Comparison of ENCODE assay signal across 7 cellular contexts in genomic region chr19:2518856-2519255, GRCh38. TPM values are rescaled to one million over a fixed set of nuclear protein-coding genes. Genes with fewer than 3 reads are reported as not detected.
DNase-seq lines count a peak whose midpoint lies in the region; ATAC-seq, FAIRE-seq and TF ChIP-seq lines count a peak whose summit lies in the region.
"Not testable (repeated sequence)": the region's sequence is repeated elsewhere in the genome, so short reads cannot be mapped to it uniquely, and the experiment has no call there.

No MANE protein-coding gene starts in this region.

- ATAC-seq in HCT116, Panc1: not testable (repeated sequence)

- not testable (repeated sequence) for H3K27me3 ChIP-seq in BLaER1 treated with 17β-estradiol and CSF1 and Interleukin-3, amounts not matched to agents 10 nM and 100 nM; HCT116 (ENCODE audit: insufficient read depth, low read length); Panc1 (ENCODE audit: control insufficient read depth, insufficient read depth, low read length); astrocyte (ENCODE audit: insufficient read depth, low read length)

- H4K20me1 ChIP-seq in BLaER1 treated with 17β-estradiol and CSF1 and Interleukin-3, amounts not matched to agents 10 nM and 100 nM: peaks cover 0 to 63% (median 14%) of the 10 kb centered on the region in 11 experiments; a peak in 11 of 22 replicates
- H4K20me1 ChIP-seq in HCT116 (ENCODE audit: insufficient read depth); astrocyte (ENCODE audit: insufficient read depth, low read length): not testable (repeated sequence)

- peaks cover 0 to 30% (median 15%) of the 10 kb centered on the region in 11 experiments; a peak in 12 of 22 replicates for H3K36me3 ChIP-seq in BLaER1 treated with 17β-estradiol and CSF1 and Interleukin-3, amounts not matched to agents 10 nM and 100 nM
- H3K36me3 ChIP-seq in HCT116 (ENCODE audit: control insufficient read depth in 1 of 2, insufficient read depth in 2 of 2, low read length in 2 of 2); Panc1 (ENCODE audit: control insufficient read depth, insufficient read depth, low read length); astrocyte (ENCODE audit: insufficient read depth, low read length): not testable (repeated sequence)

- in situ Hi-C loops in Panc1 (cut with HindIII; ENCODE audit: low pct_unique_long_range_greater_than_20kb, low sequenced_read_pairs): not testable (repeated sequence)

- TF ChIP-seq POLR2A in HCT116 (IDR thresholded peaks at IDR 0.05; ENCODE audit: borderline replicate concordance, extremely low read depth, insufficient read depth, insufficient read length): not testable (repeated sequence)

- H3K36me3 Mint-ChIP-seq in IgD-negative memory B cell; astrocyte (ENCODE audit: low read depth, unreplicated experiment): not testable (repeated sequence)

- peak overlapping the region in 10 of 11 experiments; percentile 51 to 81 (median 75); a peak in 19 of 22 replicates for H3K4me2 ChIP-seq in BLaER1 treated with 17β-estradiol and CSF1 and Interleukin-3, amounts not matched to agents 10 nM and 100 nM
- H3K4me2 ChIP-seq in HCT116 (ENCODE audit: low read length) (peak overlapping the region; percentile 85), astrocyte (ENCODE audit: low read length) (peak overlapping the region; percentile 58)

- not testable (repeated sequence) for TF ChIP-seq RAD21 in HCT116 (IDR thresholded peaks at IDR 0.05; ENCODE audit: low read depth)

- H3K27me3 Mint-ChIP-seq in IgD-negative memory B cell; astrocyte (ENCODE audit: low read depth, unreplicated experiment): not testable (repeated sequence)

- not testable (repeated sequence) for DNase-seq in HCT116 (ENCODE audit: low read depth, low spot score); Panc1 (ENCODE audit: low read depth, low spot score); astrocyte (ENCODE audit: low read depth)
- DNase-seq in choroid plexus epithelial cell (ENCODE audit: low read depth) (peak; percentile 65), iris pigment epithelial cell (ENCODE audit: low read depth) (peak; percentile 52)

- not testable (repeated sequence) for H3K79me2 ChIP-seq in HCT116 (ENCODE audit: insufficient read depth, low read length); astrocyte (ENCODE audit: insufficient read depth, low read length)

- CTCF ChIA-PET in HCT116 (lab: Charles Lee): interaction anchor here (0.7 kb wide), 1 partner anchor 9 kb away, joined by 5 read pairs; no protein-coding TSS in a partner anchor
- CTCF ChIA-PET in Panc1 (lab: Charles Lee): not testable (repeated sequence)

- intact Hi-C loops in HCT116 (cut with micrococcal nuclease); Panc1 (cut with micrococcal nuclease; ENCODE audit: unreplicated experiment): not testable (repeated sequence)

- H3K9ac ChIP-seq in BLaER1 treated with 17β-estradiol and CSF1 and Interleukin-3, amounts not matched to agents 10 nM and 100 nM: not testable (repeated sequence)
- H3K9ac ChIP-seq in HCT116 (ENCODE audit: low read length) (peak overlapping the region; percentile 50), astrocyte (ENCODE audit: low read length) (peak overlapping the region; percentile 60)

- not testable (repeated sequence) for H3K9me3 ChIP-seq in BLaER1 treated with 17β-estradiol and CSF1 and Interleukin-3, amounts not matched to agents 10 nM and 100 nM (replicated peaks in 1 of 11); HCT116 (ENCODE audit: control insufficient read depth in 1 of 2, insufficient read depth in 1 of 2, low read depth in 1 of 2, low read length in 2 of 2); Panc1 (ENCODE audit: control insufficient read depth, insufficient read depth, low read depth, low read length); astrocyte (ENCODE audit: insufficient read depth, low read depth, low read length)

- not testable (repeated sequence) for H3K4me3 ChIP-seq in BLaER1 treated with 17β-estradiol and CSF1 and Interleukin-3, amounts not matched to agents 10 nM and 100 nM; HCT116 (replicated peaks in 1 of 2; ENCODE audit: low read depth in 1 of 2, low read length in 2 of 2); Panc1 (ENCODE audit: low read depth in 2 of 2, low read length in 2 of 2); astrocyte (ENCODE audit: insufficient read depth, low read depth, low read length); choroid plexus epithelial cell (ENCODE audit: low read depth, low read length)

- not testable (repeated sequence) for TF ChIP-seq CTCF in HCT116 (IDR thresholded peaks at IDR 0.05 in 2 of 3, conservative IDR thresholded peaks at IDR 0.05 in 1 of 3; ENCODE audit: borderline replicate concordance in 1 of 3, insufficient read depth in 1 of 3, low read depth in 2 of 3, low read length in 2 of 3); Panc1 (IDR thresholded peaks at IDR 0.05); astrocyte (IDR thresholded peaks at IDR 0.05; ENCODE audit: insufficient read depth, low read depth, low read length); choroid plexus epithelial cell (conservative IDR thresholded peaks at IDR 0.05; ENCODE audit: low read depth, low read length)

- not testable (repeated sequence) for BruUV-seq in HCT116 (replicated peaks; lab: Mats Ljungman, UMichigan); Panc1 (replicated peaks; lab: Mats Ljungman, UMichigan)

- POLR2A ChIA-PET in HCT116 (lab: Charles Lee): interaction anchor here (1.3 kb wide), 1 partner anchor 43 kb away, joined by 9 read pairs; the partner anchor contains the start of gene GADD45B
- POLR2A ChIA-PET in Panc1 (lab: Charles Lee): not testable (repeated sequence)

- not testable (repeated sequence) for H3K4me1 Mint-ChIP-seq in IgD-negative memory B cell; astrocyte (ENCODE audit: low read depth, unreplicated experiment)

- not testable (repeated sequence) for H3K27ac ChIP-seq in BLaER1 treated with 17β-estradiol and CSF1 and Interleukin-3, amounts not matched to agents 10 nM and 100 nM; astrocyte (ENCODE audit: low read depth, low read length)
- H3K27ac ChIP-seq in HCT116 (ENCODE audit: low read depth, low read length): 0 out of 2 replicates have a peak overlapping the region, but pooled peaks have one; percentile 40
- 0 out of 2 replicates have a peak overlapping the region, but pooled peaks have one; percentile 57 for H3K27ac ChIP-seq in Panc1 (ENCODE audit: low read length)

- RAD21 ChIA-PET in HCT116 (lab: Charles Lee; ENCODE audit: low non-redundant PET in 1 of 2, low total read pairs in 2 of 2, uncharacterized antibody in 2 of 2, unreplicated experiment in 2 of 2): not testable (repeated sequence)

- not testable (repeated sequence) for H3K9me2 ChIP-seq in HCT116 (ENCODE audit: insufficient read depth)

- peaks cover 8 to 38% (median 33%) of the 10 kb centered on the region in 10 experiments for H3K4me1 ChIP-seq in BLaER1 treated with 17β-estradiol and CSF1 and Interleukin-3, amounts not matched to agents 10 nM and 100 nM
- H3K4me1 ChIP-seq in HCT116 (ENCODE audit: control insufficient read depth in 1 of 2, insufficient read depth in 2 of 2, low read length in 2 of 2) (peaks cover 35 to 55% of the 10 kb centered on the region in 2 experiments), Panc1 (ENCODE audit: control insufficient read depth, insufficient read depth, low read length) (peaks cover 19% of the 10 kb centered on the region), astrocyte (ENCODE audit: insufficient read depth, low read length) (peaks cover 20% of the 10 kb centered on the region)

- H3K4me3 Mint-ChIP-seq in IgD-negative memory B cell; astrocyte (ENCODE audit: unreplicated experiment): not testable (repeated sequence)

- H3K27ac Mint-ChIP-seq in IgD-negative memory B cell: peak overlapping the region in 2 of 3 donors; percentile 46 to 77
- not testable (repeated sequence) for H3K27ac Mint-ChIP-seq in astrocyte (ENCODE audit: unreplicated experiment)

- not testable (repeated sequence) for FAIRE-seq in astrocyte (lab: Jason Lieb, UNC)

- not testable (repeated sequence) for H3K9me3 Mint-ChIP-seq in IgD-negative memory B cell; astrocyte (ENCODE audit: unreplicated experiment)

- H2AFZ ChIP-seq in HCT116 (ENCODE audit: low read depth, low read length, poor library complexity, severe bottlenecking); astrocyte (ENCODE audit: low read depth, low read length): not testable (repeated sequence)

TF ChIP-seq in HCT116, 20 proteins besides CTCF, POLR2A, EP300 and RAD21:
- peak; percentile 68 for TF ChIP-seq EGR1 (IDR thresholded peaks at IDR 0.05; ENCODE audit: low read depth)

RNA-seq across cellular contexts. Expression of gene GADD45B, which starts 42.9 kb away (rescaled TPM):
- total RNA-seq in HCT116 (2021; ENCODE audit: unreplicated experiment) (37.9 TPM), Panc1 (2021; ENCODE audit: unreplicated experiment) (56.2 TPM), astrocyte (161 and 190 TPM in 2 replicates)
- 40.1 and 61.8 TPM in 2 replicates for polyA plus RNA-seq in HCT116 (2012)
- 98.0 TPM for polyA plus RNA-seq in IgD-negative memory B cell
- polyA plus RNA-seq in Panc1 (2012; ENCODE audit: insufficient read length): 43.3 TPM
